In the genomic region with DNA sequence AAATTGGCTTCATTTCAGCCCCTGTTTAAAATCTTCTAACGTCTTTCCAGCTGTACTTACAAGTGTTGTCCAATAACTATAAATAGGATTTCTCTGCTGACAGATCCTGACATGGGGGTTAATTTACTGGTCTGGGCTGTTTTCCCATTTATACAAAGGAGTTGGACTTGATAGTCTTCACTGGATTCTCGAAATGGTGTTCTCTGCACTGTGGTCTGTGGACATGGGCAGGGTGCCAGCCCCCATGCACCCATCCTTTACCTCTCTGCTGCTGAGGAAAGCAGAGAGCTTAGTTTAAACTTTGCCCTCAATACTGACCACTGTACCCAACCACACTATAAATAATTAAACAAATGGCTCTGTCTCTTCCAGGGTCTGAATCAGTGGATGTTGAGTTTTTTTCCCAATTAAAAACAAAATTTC, we compare ENCODE assay signal across 10 cellular contexts. TPM values are rescaled to one million over a fixed set of nuclear protein-coding genes. Genes with fewer than 3 reads are reported as not detected.
DNase-seq lines count a peak whose midpoint lies in the region; ATAC-seq, FAIRE-seq and TF ChIP-seq lines count a peak whose summit lies in the region.
"Had no signal": no experiment of that assay in that cellular context is flagged by ENCODE, and none has a peak within 500 bp of the region (broad histone marks: within the 10 kb centered on the region; RNA-seq: fewer than 3 reads in every experiment).

No MANE protein-coding gene starts in this region.

- TF ChIP-seq POLR2A in A549 (IDR thresholded peaks at IDR 0.05; ENCODE audit: low read length) = no peak

- no peak for TF ChIP-seq EP300 in A549 (IDR thresholded peaks at IDR 0.05)

- DNase-seq in A549 (ENCODE audit: low read depth in 1 of 2, low spot score in 1 of 2) (no peak), NCI-H69 (lab: John Stamatoyannopoulos, UW) (peak; percentile 34), hepatocyte (ENCODE audit: low spot score) (peak; percentile 43), T1000 (lab: John Stamatoyannopoulos, UW) (no peak)
- DNase-seq: activated CD4-positive, alpha-beta T cell treated with anti-CD3 and anti-CD28 coated beads for 4 hours; BE2C had no signal

- H2AFZ ChIP-seq in hepatocyte = no peak overlapping the region

- H3K9me2 ChIP-seq in hepatocyte (replicated peaks; ENCODE audit: insufficient read depth) = no peaks in the 10 kb centered on the region

- ATAC-seq in A549 (peak in 1 of 2 experiments; percentile 25; a peak in 1 of 6 replicates), GM21786 (IDR thresholded peaks at IDR 0.05; ENCODE audit: unreplicated experiment) (no peak), HG03097 (IDR thresholded peaks at IDR 0.05; ENCODE audit: low FRiP score, unreplicated experiment) (no peak)

- H3K9me3 ChIP-seq in A549 (no peaks in the 10 kb centered on the region), hepatocyte (ENCODE audit: low read depth) (no peaks in the 10 kb centered on the region)
- H3K9me3 ChIP-seq: BE2C had no signal

- CTCF ChIA-PET in A549 (lab: Yijun Ruan, JAX) = interaction anchor here (1.2 to 2.5 kb wide), 2 partner anchors 20 to 60 kb away, joined by 4 to 11 read pairs; no protein-coding TSS in a partner anchor

- TF ChIP-seq CTCF in A549 (IDR thresholded peaks at IDR 0.05) (no peak), hepatocyte (IDR thresholded peaks at IDR 0.05; ENCODE audit: poor library complexity) (no peak)

- no peak for FAIRE-seq in A549 (lab: Jason Lieb, UNC)

- no peaks in the 10 kb centered on the region for H4K20me1 ChIP-seq in hepatocyte (ENCODE audit: insufficient read depth, poor library complexity, severe bottlenecking)

- peak overlapping the region; percentile 5; the same call in 1 of the 3 replicates for H3K4me2 ChIP-seq in A549
- peak overlapping the region; percentile 57 for H3K4me2 ChIP-seq in hepatocyte

- no peaks in the 10 kb centered on the region for H3K36me3 ChIP-seq in hepatocyte (replicated peaks; ENCODE audit: insufficient read depth, low read depth)
- H3K36me3 ChIP-seq: BE2C had no signal

- H3K4me3 ChIP-seq in A549 = no peak overlapping the region
- H3K4me3 ChIP-seq in hepatocyte = no peak overlapping the region
- H3K4me3 ChIP-seq: skin epidermis had no signal

- H3K27me3 ChIP-seq in hepatocyte = no peaks in the 10 kb centered on the region
- H3K27me3 ChIP-seq: BE2C had no signal

- H3K79me2 ChIP-seq in hepatocyte = no peaks in the 10 kb centered on the region

- WGBS in A549 (ENCODE audit: missing lambda C conversion rate) = 15% methylated on average over 2 of the region's 2 CpGs
- 25% methylated on average over 2 of the region's 2 CpGs for WGBS in hepatocyte (ENCODE audit: low lambda C conversion rate, missing lambda C conversion rate)

- no peak for TF ChIP-seq RAD21 in A549 (conservative IDR thresholded peaks at IDR 0.05 in 1 of 2, IDR thresholded peaks at IDR 0.05 in 1 of 2)

- POLR2A ChIA-PET in A549 (lab: Yijun Ruan, JAX) = no interaction called here

- H3K27ac ChIP-seq in A549 (no peak overlapping the region), hepatocyte (peak overlapping the region; percentile 25)
- H3K27ac ChIP-seq: skin epidermis had no signal

- H3K4me1 ChIP-seq in A549 = peaks cover 19% of the 10 kb centered on the region; the same call in 2 of the 3 replicates
- H3K4me1 ChIP-seq in hepatocyte (ENCODE audit: insufficient read depth) = peaks cover 41% of the 10 kb centered on the region
- H3K4me1 ChIP-seq: BE2C had no signal

TF ChIP-seq in A549, 52 proteins besides CTCF, POLR2A, EP300 and RAD21:
- TF ChIP-seq CEBPB (IDR thresholded peaks at IDR 0.05) = no peak
TF ChIP-seq in A549: peak in this region for 0.

RNA-seq across cellular contexts. Expression of gene DIO1, which starts 5.2 kb away (rescaled TPM):
- polyA plus RNA-seq in A549 (2011; rRNA removed) (0.13 TPM in 1 of 2 replicates, not detected in the other), A549 (2017; fragmentation: RNase III; extraction: RNeasy Plus Mini Kit Qiagen cat#74134 plus additional on column Dnase treatment) (not detected in 3 replicates), hepatocyte (12.4 and 24.2 TPM in 2 replicates)
- polyA plus RNA-seq in A549 (2012; cell fraction: cytosol; rRNA removed) = not detected in 2 replicates
- not detected in 2 replicates for polyA plus RNA-seq in A549 (2012; cell fraction: nucleus; rRNA removed)
- not detected in 2 replicates for polyA minus RNA-seq in A549 (2011; rRNA and poly(A)+ RNA removed)
- 28.7 and 31.2 TPM in 2 replicates for total RNA-seq in hepatocyte
- total RNA-seq: OCI-LY7 had no signal

RNA-seq across cellular contexts. Expression of gene YIPF1, which starts 9.6 kb away (rescaled TPM):
- polyA plus RNA-seq in A549 (2011; rRNA removed) (30.1 and 34.6 TPM in 2 replicates), A549 (2017; fragmentation: RNase III; extraction: RNeasy Plus Mini Kit Qiagen cat#74134 plus additional on column Dnase treatment) (12.7 to 15.4 TPM (median 15.4 TPM) in 3 replicates), hepatocyte (27.7 and 29.6 TPM in 2 replicates)
- polyA plus RNA-seq in A549 (2012; cell fraction: cytosol; rRNA removed) = 9.2 and 11.3 TPM in 2 replicates
- polyA plus RNA-seq in A549 (2012; cell fraction: nucleus; rRNA removed) = 6.6 and 9.2 TPM in 2 replicates
- polyA minus RNA-seq in A549 (2011; rRNA and poly(A)+ RNA removed) = 14.3 and 16.6 TPM in 2 replicates
- total RNA-seq in hepatocyte = 34.0 and 40.4 TPM in 2 replicates

RNA-seq across cellular contexts. Expression of gene IFT25, which starts 46.3 kb away (rescaled TPM):
- polyA plus RNA-seq in A549 (2011; rRNA removed) (37.0 and 49.4 TPM in 2 replicates), A549 (2017; fragmentation: RNase III; extraction: RNeasy Plus Mini Kit Qiagen cat#74134 plus additional on column Dnase treatment) (39.0 to 41.4 TPM (median 41.3 TPM) in 3 replicates), hepatocyte (69.0 and 69.2 TPM in 2 replicates)
- polyA plus RNA-seq in A549 (2012; cell fraction: cytosol; rRNA removed) = 17.0 and 20.0 TPM in 2 replicates
- polyA plus RNA-seq in A549 (2012; cell fraction: nucleus; rRNA removed) = 4.9 and 7.7 TPM in 2 replicates
- 2.5 and 2.8 TPM in 2 replicates for polyA minus RNA-seq in A549 (2011; rRNA and poly(A)+ RNA removed)
- total RNA-seq in hepatocyte = 27.4 and 28.0 TPM in 2 replicates

RNA-seq across cellular contexts. Expression of gene LRRC42, which starts 46.9 kb away (rescaled TPM):
- polyA plus RNA-seq in A549 (2011; rRNA removed) = 35.1 TPM in 2 replicates
- 19.0 and 21.7 TPM in 2 replicates for polyA plus RNA-seq in A549 (2012; cell fraction: cytosol; rRNA removed)
- 12.8 and 13.7 TPM in 2 replicates for polyA plus RNA-seq in A549 (2012; cell fraction: nucleus; rRNA removed)
- polyA plus RNA-seq in A549 (2017; fragmentation: RNase III; extraction: RNeasy Plus Mini Kit Qiagen cat#74134 plus additional on column Dnase treatment) = 27.6 to 31.5 TPM (median 29.7 TPM) in 3 replicates
- polyA minus RNA-seq in A549 (2011; rRNA and poly(A)+ RNA removed) = 18.7 and 21.6 TPM in 2 replicates
- 56.6 and 64.4 TPM in 2 replicates for total RNA-seq in hepatocyte
- polyA plus RNA-seq in hepatocyte = 58.2 and 62.7 TPM in 2 replicates

Comparison
In these comparisons a context has a peak if more than half of its experiments do, and no peak if none do; other contexts are left out.
1. DNase-seq: peak in NCI-H69 (single experiment) and hepatocyte (single experiment); none in A549 (0 of 2) and T1000 (single experiment).
2. RNA of gene DIO1, which starts 5.2 kb away (polyA plus RNA-seq): 12.4 to 24.2 TPM in hepatocyte; 0.13 TPM in A549; every median in the first group is over 10 times any median in the second.